Comparison of ENCODE assay signal across 8 cellular contexts in the genomic region with DNA sequence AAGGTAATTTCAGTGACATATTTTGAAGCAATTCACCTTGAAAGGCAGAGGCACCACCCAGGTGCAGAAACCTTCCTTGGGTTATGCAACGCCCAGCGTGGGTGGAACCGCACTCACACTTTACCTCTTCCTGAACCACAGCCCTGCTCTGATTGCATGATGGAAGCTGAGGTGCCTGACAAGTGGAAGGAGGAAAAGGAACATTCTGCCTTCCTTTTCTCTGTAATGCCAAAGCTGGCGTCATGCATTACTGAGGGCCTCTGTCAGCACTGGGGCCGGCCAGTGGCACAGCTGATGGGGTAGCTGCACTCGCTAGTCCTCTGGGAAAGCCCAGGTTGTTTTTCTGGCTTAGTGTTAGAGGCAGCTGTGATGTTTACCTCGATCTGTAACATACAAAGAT.
DNase-seq lines count a peak whose midpoint lies in the region; ATAC-seq and TF ChIP-seq lines count a peak whose summit lies in the region.

No MANE protein-coding gene starts in this region.

- no peaks in the 10 kb centered on the region for H3K9me2 ChIP-seq in PC-3 (replicated peaks; ENCODE audit: low read length)

- no peak for TF ChIP-seq EP300 in gastroesophageal sphincter (IDR thresholded peaks at IDR 0.05)

- H3K27ac ChIP-seq in gastroesophageal sphincter (peak overlapping the region; percentile 15 to 70 (median 67)), PC-3 (ENCODE audit: low read length) (no peak overlapping the region)

- DNase-seq in activated CD4-positive, alpha-beta T cell treated with anti-CD3 and anti-CD28 coated beads for 48 hours = peak; percentile 48
- DNase-seq in stimulated activated CD4-positive, alpha-beta T cell treated with anti-CD3 and anti-CD28 coated beads, Interleukin-2, amount 100 ng/mL, for 24 hours = peak; percentile 44 to 64
- DNase-seq in PC-3 (no peak), 8988T (no peak), Kasumi-1 (lab: John Stamatoyannopoulos, UW) (no peak)

- no peak for TF ChIP-seq POLR2A in gastroesophageal sphincter (IDR thresholded peaks at IDR 0.05)

- intact Hi-C loops in PC-3 (cut with micrococcal nuclease) = no loop called here

- no peaks in the 10 kb centered on the region for H4K20me1 ChIP-seq in PC-3 (ENCODE audit: low read length)

- no peaks in the 10 kb centered on the region for H3K27me3 ChIP-seq in gastroesophageal sphincter
- H3K27me3 ChIP-seq in PC-3 (ENCODE audit: low read length) = no peaks in the 10 kb centered on the region

- H3K36me3 ChIP-seq in gastroesophageal sphincter = no peaks in the 10 kb centered on the region
- H3K36me3 ChIP-seq in PC-3 (ENCODE audit: low read depth, low read length) = peaks cover 8% of the 10 kb centered on the region; the same call in 1 of the 2 replicates

- TF ChIP-seq CTCF in gastroesophageal sphincter (IDR thresholded peaks at IDR 0.05) (no peak), PC-3 (conservative IDR thresholded peaks at IDR 0.05; ENCODE audit: low read depth, low read length) (no peak)

- CTCF ChIA-PET in PC-3 (lab: Charles Lee) = no interaction called here

- no peaks in the 10 kb centered on the region for H3F3A ChIP-seq in PC-3 (ENCODE audit: low read length, unreplicated experiment)

- ATAC-seq in HG02763 (IDR thresholded peaks at IDR 0.05; ENCODE audit: unreplicated experiment) (peak; percentile 46), gastroesophageal sphincter (peak; percentile 60), PC-3 (no peak), HG03097 (IDR thresholded peaks at IDR 0.05; ENCODE audit: low FRiP score, unreplicated experiment) (no peak)

- peaks cover 54% of the 10 kb centered on the region for H3K79me2 ChIP-seq in PC-3 (ENCODE audit: low read length)

- H3K9ac ChIP-seq in PC-3 (ENCODE audit: low read length) = no peak overlapping the region

- no peak overlapping the region for H2AFZ ChIP-seq in PC-3 (ENCODE audit: low read length)

- no TSS peak for BruUV-seq in PC-3 (replicated peaks; lab: Mats Ljungman, UMichigan)

- no peak overlapping the region for H3K4me2 ChIP-seq in PC-3 (ENCODE audit: low read length)

- POLR2A ChIA-PET in PC-3 (lab: Charles Lee; ENCODE audit: unreplicated experiment) = no interaction called here

- H3K4me1 ChIP-seq in gastroesophageal sphincter (peaks cover 0 to 45% (median 0%) of the 10 kb centered on the region in 3 donors), PC-3 (ENCODE audit: insufficient read depth, low read length) (peaks cover 26% of the 10 kb centered on the region)

- H3K4me3 ChIP-seq in gastroesophageal sphincter = no peak overlapping the region
- no peak overlapping the region for H3K4me3 ChIP-seq in PC-3 (ENCODE audit: low read length)

- peaks cover 0 to 9% (median 0%) of the 10 kb centered on the region in 3 donors for H3K9me3 ChIP-seq in gastroesophageal sphincter
- H3K9me3 ChIP-seq in PC-3 (ENCODE audit: low read length) = no peaks in the 10 kb centered on the region

- 54 to 55% methylated on average over 2 to 7 of the region's 7 CpGs for WGBS in gastroesophageal sphincter (ENCODE audit: low coverage in 1 of 2), 2 donors

Comparison
In these comparisons a context has a peak if more than half of its experiments do, and no peak if none do; other contexts are left out.
1. ATAC-seq: peak in HG02763 (single experiment) and gastroesophageal sphincter (single experiment); none in PC-3 (single experiment) and HG03097 (single experiment).
2. DNase-seq: peak in activated CD4-positive, alpha-beta T cell treated with anti-CD3 and anti-CD28 coated beads for 48 hours (single experiment) and stimulated activated CD4-positive, alpha-beta T cell treated with anti-CD3 and anti-CD28 coated beads, Interleukin-2, amount 100 ng/mL, for 24 hours (2 of 2); none in PC-3 (single experiment), 8988T (single experiment) and Kasumi-1 (0 of 2).